Comparison of ENCODE assay signal across 11 cellular contexts in genomic region chr7:17651926-17652385, GRCh38.
DNase-seq lines count a peak whose midpoint lies in the region; ATAC-seq and TF ChIP-seq lines count a peak whose summit lies in the region.
"Had no signal": no experiment of that assay in that cellular context is flagged by ENCODE, and none has a peak within 500 bp of the region (broad histone marks: within the 10 kb centered on the region; RNA-seq: fewer than 3 reads in every experiment).

No MANE protein-coding gene starts in this region.

- DNase-seq in GM04504 (ENCODE audit: low read depth) (peak; percentile 86), right cardiac atrium (peak in 1 of 3 donors; percentile 29), OCI-LY7 (ENCODE audit: low spot score) (no peak), T-helper 17 cell (no peak)
- DNase-seq: activated B cell treated with CpG ODN at 0.5 μM for 24 hours, caudate nucleus, NCI-H524 had no signal

- H3K4me1 ChIP-seq in right cardiac atrium (ENCODE audit: control insufficient read depth, insufficient read depth, low read length) (peaks cover 2% of the 10 kb centered on the region), OCI-LY7 (ENCODE audit: insufficient read depth, low read length, poor library complexity, severe bottlenecking) (no peaks in the 10 kb centered on the region)

- intact Hi-C loops in right cardiac atrium (cut with DNase I): loop anchor here in 1 of 4 donors (10.0 kb wide), 1 partner anchor 677 kb away; no protein-coding TSS in a partner anchor
- intact Hi-C loops in OCI-LY7 (cut with micrococcal nuclease; ENCODE audit: unreplicated experiment): no loop called here

- ATAC-seq in right cardiac atrium (peak; percentile 89 to 93), GM19023 (IDR thresholded peaks at IDR 0.05; ENCODE audit: unreplicated experiment) (no peak), GM18498 (IDR thresholded peaks at IDR 0.05; ENCODE audit: unreplicated experiment) (no peak), T-helper 17 cell (no peak)

- H3K27ac ChIP-seq in right cardiac atrium (ENCODE audit: low read length) (no peak overlapping the region), skin epidermis (peak overlapping the region in 19 of 21 experiments; percentile 2 to 84 (median 61)), OCI-LY7 (ENCODE audit: low read depth, low read length, poor library complexity, severe bottlenecking) (no peak overlapping the region)

- H3K4me3 Mint-ChIP-seq in brain (peak overlapping the region in 1 of 5 experiments; percentile 12), T-helper 17 cell (no peak overlapping the region)
- H3K4me3 Mint-ChIP-seq: activated B cell treated with CpG ODN at 0.5 μM for 24 hours had no signal

- H3K9me2 ChIP-seq in OCI-LY7 (ENCODE audit: insufficient read depth, low read length): no peaks in the 10 kb centered on the region

- no TSS peak for BruUV-seq in OCI-LY7 (replicated peaks; lab: Mats Ljungman, UMichigan)

- no peaks in the 10 kb centered on the region for H3K36me3 ChIP-seq in OCI-LY7 (ENCODE audit: insufficient read depth, low read length)

- H3K9me3 ChIP-seq in right cardiac atrium (ENCODE audit: control insufficient read depth, low read length): no peaks in the 10 kb centered on the region
- no peaks in the 10 kb centered on the region for H3K9me3 ChIP-seq in OCI-LY7 (ENCODE audit: low read length)
- no peaks in the 10 kb centered on the region for H3K9me3 ChIP-seq in T-helper 17 cell (ENCODE audit: control insufficient read depth, low read length, poor library complexity, severe bottlenecking)

- WGBS in right cardiac atrium: 46% methylated on average over 4 of the region's 4 CpGs

- peaks cover 0 to 5% (median 1%) of the 10 kb centered on the region in 5 experiments for H3K9me3 Mint-ChIP-seq in brain

- H3K4me2 ChIP-seq in OCI-LY7 (ENCODE audit: low read length): no peak overlapping the region

- H4K20me1 ChIP-seq in OCI-LY7 (ENCODE audit: insufficient read depth, low read length): no peaks in the 10 kb centered on the region

- TF ChIP-seq CTCF in brain (conservative IDR thresholded peaks at IDR 0.05) (no peak), OCI-LY7 (conservative IDR thresholded peaks at IDR 0.05; ENCODE audit: low read length) (no peak)

- H3K36me3 Mint-ChIP-seq in brain (no peaks in the 10 kb centered on the region), T-helper 17 cell (ENCODE audit: low read depth) (peaks cover 5% of the 10 kb centered on the region)

- H3K27me3 Mint-ChIP-seq in brain (no peaks in the 10 kb centered on the region), T-helper 17 cell (peaks cover 18% of the 10 kb centered on the region)
- H3K27me3 Mint-ChIP-seq: activated B cell treated with CpG ODN at 0.5 μM for 24 hours had no signal

- H3K27me3 ChIP-seq in right cardiac atrium (ENCODE audit: control insufficient read depth, insufficient read depth): no peaks in the 10 kb centered on the region

- H3K27ac Mint-ChIP-seq in brain (peak overlapping the region in 3 of 5 experiments; percentile 51 to 90 (median 67)), T-helper 17 cell (no peak overlapping the region)
- H3K27ac Mint-ChIP-seq: activated B cell treated with CpG ODN at 0.5 μM for 24 hours had no signal

- CTCF ChIA-PET in OCI-LY7 (lab: Charles Lee; ENCODE audit: unreplicated experiment): no interaction called here

- H3K79me2 ChIP-seq in OCI-LY7 (ENCODE audit: insufficient read depth, low read depth, low read length): no peaks in the 10 kb centered on the region

- H3K4me1 Mint-ChIP-seq in brain (peaks cover 18% of the 10 kb centered on the region), T-helper 17 cell (peaks cover 5% of the 10 kb centered on the region)
- H3K4me1 Mint-ChIP-seq: activated B cell treated with CpG ODN at 0.5 μM for 24 hours had no signal

- POLR2A ChIA-PET in OCI-LY7 (lab: Charles Lee): interaction anchor here (1.1 kb wide), 1 partner anchor 20 kb away, joined by 4 read pairs; no protein-coding TSS in a partner anchor

- H3K4me3 ChIP-seq in right cardiac atrium (ENCODE audit: low read length) (no peak overlapping the region), skin epidermis (no peak overlapping the region), OCI-LY7 (ENCODE audit: low read depth, low read length, poor library complexity, severe bottlenecking) (no peak overlapping the region)

- H2AFZ ChIP-seq in OCI-LY7 (ENCODE audit: low read length): no peak overlapping the region

Comparison
In these comparisons a context has a peak if more than half of its experiments do, and no peak if none do; other contexts are left out.
1. ATAC-seq: peak in right cardiac atrium (2 of 2); none in GM19023 (single experiment), GM18498 (single experiment) and T-helper 17 cell (single experiment).
2. H3K27ac ChIP-seq: peak in skin epidermis (19 of 21); none in right cardiac atrium (single experiment) and OCI-LY7 (single experiment).